7 cellular contexts compared by ENCODE assay signal in the genomic region with DNA sequence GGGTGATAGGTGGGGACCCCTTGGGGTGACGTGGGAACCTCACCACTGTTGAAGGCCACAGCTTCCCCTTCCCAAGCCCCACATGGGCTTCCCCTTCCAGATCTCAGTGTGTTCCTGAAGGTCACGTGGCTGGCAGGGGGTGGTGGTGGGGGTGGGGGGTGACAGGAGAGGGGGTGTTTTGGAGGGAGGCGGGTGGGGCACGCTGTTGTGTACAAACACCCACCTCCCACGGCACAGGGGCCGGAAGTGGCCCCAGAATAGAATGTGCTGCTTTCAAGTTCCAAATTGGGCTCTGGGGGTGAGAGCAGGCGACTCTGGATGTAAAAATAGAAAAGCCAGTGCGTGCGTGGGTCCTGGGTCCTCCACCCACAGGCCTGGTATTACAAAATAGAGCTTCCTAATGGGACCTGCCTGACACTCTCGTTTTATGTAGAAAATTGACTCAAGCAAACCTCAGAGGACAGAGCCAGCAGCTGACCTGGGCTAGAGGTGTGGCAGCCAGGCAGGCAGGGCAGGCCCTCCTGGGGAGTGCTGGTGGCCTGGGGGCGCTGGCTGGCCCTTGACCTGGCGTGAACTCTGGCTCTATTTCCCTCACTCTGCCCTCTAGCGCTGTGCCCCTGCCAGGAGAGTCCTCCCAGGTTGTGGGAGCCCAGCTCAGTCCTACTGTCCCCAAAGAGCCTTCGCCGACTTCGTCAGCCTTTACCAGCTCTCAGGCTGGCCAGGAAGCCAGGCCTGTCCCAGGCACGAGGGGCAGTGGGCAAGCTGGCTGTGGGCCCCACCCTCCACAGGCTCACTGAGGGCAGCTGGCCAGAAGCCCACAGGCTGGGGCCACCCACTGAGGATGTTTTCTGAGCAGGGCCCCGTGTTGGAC.
A peak's percentile ranks its signal among the peaks of the same experiment; 100 is the strongest.
DNase-seq lines count a peak whose midpoint lies in the region; ATAC-seq lines count a peak whose summit lies in the region.

No MANE protein-coding gene starts in this region.

- H3K27ac Mint-ChIP-seq in T-helper 2 cell treated with Interferon-gamma antibody and Interleukin-4, amounts not matched to agents 5 μg/mL and 100 μg/mL, for 36 hours: peak overlapping the region; percentile 78

- peaks cover 2% of the 10 kb centered on the region for H3K36me3 Mint-ChIP-seq in T-helper 2 cell treated with Interferon-gamma antibody and Interleukin-4, amounts not matched to agents 5 μg/mL and 100 μg/mL, for 36 hours (ENCODE audit: low read depth)

- peak; percentile 79 for ATAC-seq in GM19043 (IDR thresholded peaks at IDR 0.05; ENCODE audit: low read depth, unreplicated experiment)
- peak; percentile 60 for ATAC-seq in HG03039 (IDR thresholded peaks at IDR 0.05; ENCODE audit: unreplicated experiment)

- H3K4me3 Mint-ChIP-seq in T-helper 2 cell treated with Interferon-gamma antibody and Interleukin-4, amounts not matched to agents 5 μg/mL and 100 μg/mL, for 36 hours: peak overlapping the region; percentile 32

- DNase-seq in T-helper 2 cell treated with Interferon-gamma antibody and Interleukin-4, amounts not matched to agents 5 μg/mL and 100 μg/mL, for 36 hours (ENCODE audit: low spot score): peak; percentile 55
- DNase-seq in germinal center (ENCODE audit: low spot score) (peak; percentile 74), T1000 (lab: John Stamatoyannopoulos, UW) (no peak), NCI-H446 treated with DMSO at 0.1 percent for 48 hours (lab: John Stamatoyannopoulos, UW) (no peak)
- DNase-seq in stimulated activated CD4-positive, alpha-beta T cell treated with anti-CD3 and anti-CD28 coated beads, TNF-alpha, amount 100 ng/mL, for 24 hours (ENCODE audit: low read depth in 3 of 3): peak in 2 of 3 experiments; percentile 26 to 58

- peaks cover 22% of the 10 kb centered on the region for H3K4me1 Mint-ChIP-seq in T-helper 2 cell treated with Interferon-gamma antibody and Interleukin-4, amounts not matched to agents 5 μg/mL and 100 μg/mL, for 36 hours (ENCODE audit: low read depth)

- H3K9me3 Mint-ChIP-seq in T-helper 2 cell treated with Interferon-gamma antibody and Interleukin-4, amounts not matched to agents 5 μg/mL and 100 μg/mL, for 36 hours: peaks cover 16% of the 10 kb centered on the region

- H3K27me3 Mint-ChIP-seq in T-helper 2 cell treated with Interferon-gamma antibody and Interleukin-4, amounts not matched to agents 5 μg/mL and 100 μg/mL, for 36 hours (ENCODE audit: low read depth): peaks cover 11% of the 10 kb centered on the region

Comparison
In these comparisons a context has a peak if more than half of its experiments do, and no peak if none do; other contexts are left out.
1. DNase-seq: peak in T-helper 2 cell treated with Interferon-gamma antibody and Interleukin-4, amounts not matched to agents 5 μg/mL and 100 μg/mL, for 36 hours (single experiment), germinal center (single experiment) and stimulated activated CD4-positive, alpha-beta T cell treated with anti-CD3 and anti-CD28 coated beads, TNF-alpha, amount 100 ng/mL, for 24 hours (2 of 3); none in T1000 (single experiment) and NCI-H446 treated with DMSO at 0.1 percent for 48 hours (single experiment).